Comparison of ENCODE assay signal across 19 cellular contexts in the genomic region with DNA sequence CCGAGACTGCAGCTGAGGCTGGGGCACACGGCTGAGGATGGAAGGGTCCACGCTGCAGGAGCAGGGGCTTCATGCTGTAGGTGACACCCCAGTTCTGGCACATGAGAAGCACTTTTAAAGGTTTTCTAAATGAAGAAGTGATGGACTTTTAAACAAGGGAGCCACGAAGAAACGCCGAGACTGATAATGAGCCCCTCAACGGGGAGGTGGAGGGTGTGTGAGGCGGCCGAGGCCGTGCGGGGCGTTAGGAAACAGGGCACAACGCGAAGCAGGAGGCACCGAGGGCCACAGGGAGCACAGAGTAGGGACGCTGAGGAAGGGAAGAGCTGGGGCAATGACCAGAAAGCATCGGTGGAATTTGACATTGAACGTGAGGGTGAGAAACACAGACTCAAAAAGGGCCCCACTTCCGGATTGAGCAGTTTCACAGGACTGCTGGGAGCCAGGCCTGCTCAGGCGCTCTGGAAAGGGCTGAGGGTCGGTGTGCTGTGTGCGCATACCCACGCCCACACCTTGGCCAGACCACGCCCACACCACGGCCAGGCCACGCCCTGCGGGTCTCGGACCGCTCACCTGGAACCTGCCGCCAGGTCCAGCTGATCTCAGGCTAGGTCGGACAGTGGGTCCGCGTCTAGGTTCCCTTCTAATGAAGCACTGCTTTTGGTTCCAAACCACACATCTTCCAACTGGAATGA.
"Had no signal": no experiment of that assay in that cellular context is flagged by ENCODE, and none has a peak within 500 bp of the region (broad histone marks: within the 10 kb centered on the region; RNA-seq: fewer than 3 reads in every experiment).

No MANE protein-coding gene starts in this region.

- H3K4me1 ChIP-seq: colonic mucosa, foreskin keratinocyte, uterus had no signal

- DNase-seq: activated CD4-positive, alpha-beta T cell treated with anti-CD3 and anti-CD28 coated beads, Interleukin-2, amount 10 ng/mL, durations not matched to agents 24 days and 14 days; activated CD8-positive, alpha-beta T cell treated with anti-CD3 and anti-CD28 coated beads for 36 hours; activated T-cell treated with anti-CD3 and anti-CD28 coated beads, Interleukin-2, amount 50 U/mL, for 1 hour; brain microvascular endothelial cell; central memory CD4-positive, alpha-beta T cell; colonic mucosa; endodermal cell; foreskin keratinocyte; hippocampal formation; kidney; mammary epithelial cell; stimulated activated CD4-positive, alpha-beta T cell treated with anti-CD3 and anti-CD28 coated beads, Interleukin-2, amount 100 ng/mL, for 24 hours; stimulated activated naive CD4-positive, alpha-beta T cell treated with Interleukin-2 at 50 U/mL for 16 hours; thyroid gland; uterus had no signal

- H3K4me1 Mint-ChIP-seq: endodermal cell had no signal

- H3K27me3 Mint-ChIP-seq: activated CD8-positive, alpha-beta T cell treated with anti-CD3 and anti-CD28 coated beads for 36 hours had no signal

- H3K4me3 ChIP-seq: colonic mucosa, SK-N-MC, thyroid gland, uterus had no signal

- ATAC-seq: activated CD8-positive, alpha-beta T cell treated with anti-CD3 and anti-CD28 coated beads for 36 hours; foreskin keratinocyte; left lobe of liver had no signal

- H3K4me3 Mint-ChIP-seq: activated CD4-positive, alpha-beta T cell treated with anti-CD3 and anti-CD28 coated beads, Interleukin-2, amount 10 ng/mL, durations not matched to agents 24 days and 14 days; activated CD8-positive, alpha-beta T cell treated with anti-CD3 and anti-CD28 coated beads for 36 hours; endodermal cell had no signal

- H3K9me3 Mint-ChIP-seq: activated CD4-positive, alpha-beta T cell treated with anti-CD3 and anti-CD28 coated beads, Interleukin-2, amount 10 ng/mL, durations not matched to agents 24 days and 14 days; activated CD8-positive, alpha-beta T cell treated with anti-CD3 and anti-CD28 coated beads for 36 hours; endodermal cell had no signal

- H3K27me3 ChIP-seq: colonic mucosa, foreskin keratinocyte, thyroid gland, uterus had no signal

- H3K9me3 ChIP-seq: colonic mucosa, thyroid gland, uterus had no signal

- H3K27ac Mint-ChIP-seq: activated CD4-positive, alpha-beta T cell treated with anti-CD3 and anti-CD28 coated beads, Interleukin-2, amount 10 ng/mL, durations not matched to agents 24 days and 14 days; activated CD8-positive, alpha-beta T cell treated with anti-CD3 and anti-CD28 coated beads for 36 hours; endodermal cell had no signal

- H3K36me3 ChIP-seq: brain microvascular endothelial cell, colonic mucosa, thyroid gland, uterus had no signal

- H3K27ac ChIP-seq: brain microvascular endothelial cell, colonic mucosa, epithelial cell of prostate, foreskin keratinocyte, parathyroid adenoma, SK-N-MC, thyroid gland, uterus had no signal
